18 cellular contexts compared by ENCODE assay signal in the genomic region with DNA sequence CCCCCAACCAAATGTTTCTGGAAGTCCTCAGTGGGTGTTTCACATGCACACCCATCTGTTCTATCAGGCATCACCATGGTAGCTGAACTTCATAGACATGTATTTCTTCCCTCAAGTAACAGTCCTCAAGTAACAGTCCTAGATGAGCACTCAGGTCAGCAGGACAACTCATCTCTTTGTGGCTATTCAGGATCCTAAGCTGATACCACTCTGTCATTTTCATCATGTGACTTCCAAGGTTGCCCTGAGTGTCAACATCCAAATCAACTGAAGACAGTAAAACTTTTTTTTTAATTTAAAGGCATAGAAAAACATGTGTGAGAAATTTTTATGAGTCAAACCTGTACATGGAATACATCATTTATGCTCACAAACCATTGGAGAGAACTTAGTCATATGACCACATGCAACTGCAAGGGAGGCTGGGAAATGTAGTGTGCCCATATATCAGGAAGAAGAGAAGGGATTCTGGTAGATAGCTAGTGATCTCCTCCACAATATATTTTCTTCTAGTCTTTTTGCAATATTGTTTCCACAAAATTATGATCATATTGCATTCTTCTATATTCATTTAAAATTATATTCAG.
DNase-seq lines count a peak whose midpoint lies in the region; ATAC-seq and TF ChIP-seq lines count a peak whose summit lies in the region.
"Had no signal": no experiment of that assay in that cellular context is flagged by ENCODE, and none has a peak within 500 bp of the region (broad histone marks: within the 10 kb centered on the region; RNA-seq: fewer than 3 reads in every experiment).

No MANE protein-coding gene starts in this region.

- peaks cover 3% of the 10 kb centered on the region for H3K27me3 Mint-ChIP-seq in activated naive CD4-positive, alpha-beta T cell treated with anti-CD3 and anti-CD28 coated beads, Interleukin-2, amount 10 ng/mL, durations not matched to agents 7 days and 5 days
- no peaks in the 10 kb centered on the region; the same call in 1 of the 2 replicates for H3K27me3 Mint-ChIP-seq in HFFc6 (ENCODE audit: insufficient read depth)

- CTCF ChIA-PET in activated naive CD4-positive, alpha-beta T cell treated with anti-CD3 and anti-CD28 coated beads, Interleukin-2, amount 10 ng/mL, durations not matched to agents 7 days and 5 days (lab: Charles Lee): no interaction called here

- no peak for TF ChIP-seq CTCF in HFFc6 (IDR thresholded peaks at IDR 0.05)

- H3K4me3 Mint-ChIP-seq in activated naive CD4-positive, alpha-beta T cell treated with anti-CD3 and anti-CD28 coated beads, Interleukin-2, amount 10 ng/mL, durations not matched to agents 7 days and 5 days: no peak overlapping the region
- no peak overlapping the region for H3K4me3 Mint-ChIP-seq in HFFc6
- H3K4me3 Mint-ChIP-seq in stimulated activated effector memory CD8-positive, alpha-beta T cell treated with anti-CD3 and anti-CD28 coated beads, Interleukin-12 subunit alpha, Interleukin-12 subunit beta, amount 100 ng/mL, for 72 hours: no peak overlapping the region

- H3K9me3 Mint-ChIP-seq in activated naive CD4-positive, alpha-beta T cell treated with anti-CD3 and anti-CD28 coated beads, Interleukin-2, amount 50 U/mL, for 72 hours: no peaks in the 10 kb centered on the region
- no peaks in the 10 kb centered on the region for H3K9me3 Mint-ChIP-seq in activated naive CD4-positive, alpha-beta T cell treated with anti-CD3 and anti-CD28 coated beads, Interleukin-2, amount 10 ng/mL, durations not matched to agents 7 days and 5 days
- H3K9me3 Mint-ChIP-seq in HFFc6: no peaks in the 10 kb centered on the region
- no peaks in the 10 kb centered on the region for H3K9me3 Mint-ChIP-seq in stimulated activated effector memory CD8-positive, alpha-beta T cell treated with anti-CD3 and anti-CD28 coated beads, Interleukin-12 subunit alpha, Interleukin-12 subunit beta, amount 100 ng/mL, for 72 hours

- no peak for DNase-seq in activated naive CD4-positive, alpha-beta T cell treated with anti-CD3 and anti-CD28 coated beads, Interleukin-2, amount 50 U/mL, for 72 hours (ENCODE audit: low spot score in 2 of 2)
- no peak for DNase-seq in activated naive CD4-positive, alpha-beta T cell treated with anti-CD3 and anti-CD28 coated beads, Interleukin-2, amount 10 ng/mL, durations not matched to agents 7 days and 5 days
- DNase-seq in HFFc6 (no peak), dedifferentiated amniotic fluid mesenchymal stem cell (ENCODE audit: extremely low spot score) (no peak), NCI-H2196 (lab: John Stamatoyannopoulos, UW; ENCODE audit: unreplicated experiment) (no peak)
- no peak for DNase-seq in stimulated activated effector memory CD8-positive, alpha-beta T cell treated with anti-CD3 and anti-CD28 coated beads, Interleukin-12 subunit alpha, Interleukin-12 subunit beta, amount 100 ng/mL, for 72 hours (ENCODE audit: low spot score in 2 of 2)
- DNase-seq: activated CD4-positive, alpha-beta T cell treated with anti-CD3 and anti-CD28 coated beads, Interleukin-2, amount 50 U/mL, for 48 hours; COR-L47; effector CD8-positive, alpha-beta T cell; GDM1; GOT3; islet precursor cell; naive B cell; NCI-H1105 treated with DMSO at 0.1 percent for 48 hours; pancreas; stimulated activated CD4-positive, alpha-beta T cell treated with anti-CD3 and anti-CD28 coated beads, Interleukin-2, amount 100 ng/mL, for 48 hours had no signal

- ATAC-seq in activated naive CD4-positive, alpha-beta T cell treated with anti-CD3 and anti-CD28 coated beads, Interleukin-2, amount 50 U/mL, for 72 hours: peak; percentile 48 to 75
- ATAC-seq in SK-N-SH treated with all-trans-retinoic acid at 6 μM for 48 hours (peak; percentile 57; the same call in 1 of the 3 replicates), GM21786 (IDR thresholded peaks at IDR 0.05; ENCODE audit: unreplicated experiment) (no peak)
- peak; percentile 62 for ATAC-seq in stimulated activated effector memory CD8-positive, alpha-beta T cell treated with anti-CD3 and anti-CD28 coated beads, Interleukin-12 subunit alpha, Interleukin-12 subunit beta, amount 100 ng/mL, for 72 hours
- ATAC-seq: pancreas had no signal

- H3K36me3 Mint-ChIP-seq in activated naive CD4-positive, alpha-beta T cell treated with anti-CD3 and anti-CD28 coated beads, Interleukin-2, amount 50 U/mL, for 72 hours: no peaks in the 10 kb centered on the region
- H3K36me3 Mint-ChIP-seq in activated naive CD4-positive, alpha-beta T cell treated with anti-CD3 and anti-CD28 coated beads, Interleukin-2, amount 10 ng/mL, durations not matched to agents 7 days and 5 days: no peaks in the 10 kb centered on the region
- H3K36me3 Mint-ChIP-seq in HFFc6 (ENCODE audit: low read depth): peaks cover 14% of the 10 kb centered on the region
- no peaks in the 10 kb centered on the region for H3K36me3 Mint-ChIP-seq in stimulated activated effector memory CD8-positive, alpha-beta T cell treated with anti-CD3 and anti-CD28 coated beads, Interleukin-12 subunit alpha, Interleukin-12 subunit beta, amount 100 ng/mL, for 72 hours
- H3K36me3 Mint-ChIP-seq: naive B cell had no signal

- no peak overlapping the region for H3K27ac Mint-ChIP-seq in activated naive CD4-positive, alpha-beta T cell treated with anti-CD3 and anti-CD28 coated beads, Interleukin-2, amount 50 U/mL, for 72 hours
- no peak overlapping the region for H3K27ac Mint-ChIP-seq in activated naive CD4-positive, alpha-beta T cell treated with anti-CD3 and anti-CD28 coated beads, Interleukin-2, amount 10 ng/mL, durations not matched to agents 7 days and 5 days
- peak overlapping the region; percentile 5; the same call in 1 of the 2 replicates for H3K27ac Mint-ChIP-seq in HFFc6
- no peak overlapping the region for H3K27ac Mint-ChIP-seq in stimulated activated effector memory CD8-positive, alpha-beta T cell treated with anti-CD3 and anti-CD28 coated beads, Interleukin-12 subunit alpha, Interleukin-12 subunit beta, amount 100 ng/mL, for 72 hours
- H3K27ac Mint-ChIP-seq: naive B cell had no signal

- peaks cover 6% of the 10 kb centered on the region for H3K4me1 Mint-ChIP-seq in activated naive CD4-positive, alpha-beta T cell treated with anti-CD3 and anti-CD28 coated beads, Interleukin-2, amount 10 ng/mL, durations not matched to agents 7 days and 5 days
- peaks cover 55% of the 10 kb centered on the region for H3K4me1 Mint-ChIP-seq in HFFc6 (ENCODE audit: low read depth)
- H3K4me1 Mint-ChIP-seq in stimulated activated effector memory CD8-positive, alpha-beta T cell treated with anti-CD3 and anti-CD28 coated beads, Interleukin-12 subunit alpha, Interleukin-12 subunit beta, amount 100 ng/mL, for 72 hours: peaks cover 2% of the 10 kb centered on the region

TF ChIP-seq in SK-N-SH treated with all-trans-retinoic acid at 6 μM for 48 hours, 23 proteins besides CTCF, POLR2A, EP300 and RAD21:
- TF ChIP-seq TCF4 (CRISPR knock-in tag; IDR thresholded peaks at IDR 0.05; ENCODE audit: borderline replicate concordance): no peak
- TF ChIP-seq, protein P1, sequence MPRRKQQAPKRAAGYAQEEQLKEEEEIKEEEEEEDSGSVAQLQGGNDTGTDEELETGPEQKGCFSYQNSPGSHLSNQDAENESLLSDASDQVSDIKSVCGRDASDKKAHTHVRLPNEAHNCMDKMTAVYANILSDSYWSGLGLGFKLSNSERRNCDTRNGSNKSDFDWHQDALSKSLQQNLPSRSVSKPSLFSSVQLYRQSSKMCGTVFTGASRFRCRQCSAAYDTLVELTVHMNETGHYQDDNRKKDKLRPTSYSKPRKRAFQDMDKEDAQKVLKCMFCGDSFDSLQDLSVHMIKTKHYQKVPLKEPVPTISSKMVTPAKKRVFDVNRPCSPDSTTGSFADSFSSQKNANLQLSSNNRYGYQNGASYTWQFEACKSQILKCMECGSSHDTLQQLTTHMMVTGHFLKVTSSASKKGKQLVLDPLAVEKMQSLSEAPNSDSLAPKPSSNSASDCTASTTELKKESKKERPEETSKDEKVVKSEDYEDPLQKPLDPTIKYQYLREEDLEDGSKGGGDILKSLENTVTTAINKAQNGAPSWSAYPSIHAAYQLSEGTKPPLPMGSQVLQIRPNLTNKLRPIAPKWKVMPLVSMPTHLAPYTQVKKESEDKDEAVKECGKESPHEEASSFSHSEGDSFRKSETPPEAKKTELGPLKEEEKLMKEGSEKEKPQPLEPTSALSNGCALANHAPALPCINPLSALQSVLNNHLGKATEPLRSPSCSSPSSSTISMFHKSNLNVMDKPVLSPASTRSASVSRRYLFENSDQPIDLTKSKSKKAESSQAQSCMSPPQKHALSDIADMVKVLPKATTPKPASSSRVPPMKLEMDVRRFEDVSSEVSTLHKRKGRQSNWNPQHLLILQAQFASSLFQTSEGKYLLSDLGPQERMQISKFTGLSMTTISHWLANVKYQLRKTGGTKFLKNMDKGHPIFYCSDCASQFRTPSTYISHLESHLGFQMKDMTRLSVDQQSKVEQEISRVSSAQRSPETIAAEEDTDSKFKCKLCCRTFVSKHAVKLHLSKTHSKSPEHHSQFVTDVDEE (CRISPR knock-in tag; IDR thresholded peaks at IDR 0.05): no peak
